21 cellular contexts compared by ENCODE assay signal in the genomic region with DNA sequence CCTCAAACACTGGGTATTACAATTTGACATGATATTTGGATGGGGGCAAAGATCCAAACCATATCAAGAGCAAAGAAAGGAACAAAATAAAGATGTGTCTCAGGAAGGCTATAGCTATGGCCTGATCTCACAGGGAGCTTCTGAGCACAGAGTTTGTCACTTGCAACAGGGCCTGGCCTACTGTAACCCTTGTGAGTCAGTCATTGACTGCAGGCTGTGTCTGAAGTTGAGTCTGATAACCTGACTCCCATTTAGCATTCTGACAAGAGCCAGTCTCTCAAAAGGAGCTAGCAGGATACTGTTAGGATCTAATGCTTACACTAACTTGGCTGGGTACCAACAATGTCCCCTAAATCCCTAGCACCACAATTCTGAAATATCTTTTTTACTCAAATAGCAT.
"Had no signal": no experiment of that assay in that cellular context is flagged by ENCODE, and none has a peak within 500 bp of the region (broad histone marks: within the 10 kb centered on the region; RNA-seq: fewer than 3 reads in every experiment).

No MANE protein-coding gene starts in this region.

- H3K36me3 ChIP-seq: adrenal gland, heart right ventricle, lower lobe of right lung, suprapubic skin, transverse colon had no signal

- H3K4me3 ChIP-seq: adrenal gland, heart right ventricle, lower lobe of right lung, suprapubic skin, transverse colon had no signal

- H3K4me1 ChIP-seq: adrenal gland, heart right ventricle, lower lobe of right lung, suprapubic skin, transverse colon had no signal

- H3K27ac ChIP-seq: adrenal gland, heart right ventricle, lower lobe of right lung, suprapubic skin, transverse colon had no signal

- H3K27me3 ChIP-seq: adrenal gland, heart right ventricle, suprapubic skin, transverse colon had no signal

- H3K27me3 Mint-ChIP-seq: activated naive CD8-positive, alpha-beta T cell; central memory CD8-positive, alpha-beta T cell; effector memory CD8-positive, alpha-beta T cell; naive thymus-derived CD4-positive, alpha-beta T cell; stimulated activated naive CD8-positive, alpha-beta T cell treated with anti-CD3 and anti-CD28 coated beads, Interleukin-15, amount 100 ng/mL, for 72 hours; T-helper 17 cell had no signal

- H3K9me3 ChIP-seq: adrenal gland, lower lobe of right lung, suprapubic skin, transverse colon had no signal

- H3K4me1 Mint-ChIP-seq: central memory CD8-positive, alpha-beta T cell; naive thymus-derived CD4-positive, alpha-beta T cell; neural crest cell; stimulated activated effector memory CD8-positive, alpha-beta T cell treated with anti-CD3 and anti-CD28 coated beads, Interleukin-12 subunit alpha, Interleukin-12 subunit beta, amount 100 ng/mL, for 72 hours; stimulated activated naive CD8-positive, alpha-beta T cell treated with anti-CD3 and anti-CD28 coated beads, Interleukin-15, amount 100 ng/mL, for 72 hours; T-helper 17 cell had no signal

- ATAC-seq: effector memory CD8-positive, alpha-beta T cell; left lobe of liver; lower lobe of right lung; naive thymus-derived CD4-positive, alpha-beta T cell; sciatic nerve; stimulated activated effector memory CD8-positive, alpha-beta T cell treated with anti-CD3 and anti-CD28 coated beads, Interleukin-12 subunit alpha, Interleukin-12 subunit beta, amount 100 ng/mL, for 72 hours; stimulated activated naive CD8-positive, alpha-beta T cell treated with anti-CD3 and anti-CD28 coated beads, Interleukin-15, amount 100 ng/mL, for 72 hours; T-helper 17 cell had no signal

- H3K36me3 Mint-ChIP-seq: activated naive CD8-positive, alpha-beta T cell; naive thymus-derived CD4-positive, alpha-beta T cell; stimulated activated effector memory CD8-positive, alpha-beta T cell treated with anti-CD3 and anti-CD28 coated beads, Interleukin-12 subunit alpha, Interleukin-12 subunit beta, amount 100 ng/mL, for 72 hours had no signal

- H3K4me3 Mint-ChIP-seq: activated naive CD8-positive, alpha-beta T cell; central memory CD8-positive, alpha-beta T cell; effector memory CD8-positive, alpha-beta T cell; naive thymus-derived CD4-positive, alpha-beta T cell; neural crest cell; stimulated activated effector memory CD8-positive, alpha-beta T cell treated with anti-CD3 and anti-CD28 coated beads, Interleukin-12 subunit alpha, Interleukin-12 subunit beta, amount 100 ng/mL, for 72 hours; stimulated activated naive CD8-positive, alpha-beta T cell treated with anti-CD3 and anti-CD28 coated beads, Interleukin-15, amount 100 ng/mL, for 72 hours; T-helper 17 cell had no signal

- DNase-seq: activated CD4-positive, alpha-beta T cell treated with anti-CD3 and anti-CD28 coated beads for 1 hour; activated T-cell treated with anti-CD3 and anti-CD28 coated beads, Interleukin-2, amount 50 U/mL, for 1 hour; adrenal gland; effector memory CD8-positive, alpha-beta T cell; heart right ventricle; lower lobe of right lung; mesendoderm; naive thymus-derived CD4-positive, alpha-beta T cell; occipital lobe; small intestine; stimulated activated CD4-positive, alpha-beta T cell treated with anti-CD3 and anti-CD28 coated beads, Interleukin-2, amount 100 ng/mL, for 24 hours; stimulated activated naive CD8-positive, alpha-beta T cell treated with anti-CD3 and anti-CD28 coated beads, Interleukin-15, amount 100 ng/mL, for 72 hours; T-helper 17 cell; transverse colon had no signal

- H3K27ac Mint-ChIP-seq: activated naive CD8-positive, alpha-beta T cell; effector memory CD8-positive, alpha-beta T cell; naive thymus-derived CD4-positive, alpha-beta T cell; stimulated activated effector memory CD8-positive, alpha-beta T cell treated with anti-CD3 and anti-CD28 coated beads, Interleukin-12 subunit alpha, Interleukin-12 subunit beta, amount 100 ng/mL, for 72 hours; stimulated activated naive CD8-positive, alpha-beta T cell treated with anti-CD3 and anti-CD28 coated beads, Interleukin-15, amount 100 ng/mL, for 72 hours; T-helper 17 cell had no signal

- H3K9me3 Mint-ChIP-seq: neural crest cell; stimulated activated naive CD8-positive, alpha-beta T cell treated with anti-CD3 and anti-CD28 coated beads, Interleukin-15, amount 100 ng/mL, for 72 hours had no signal
